ENCODE assay signal across 9 cellular contexts in genomic region chr16:67653131-67654068, GRCh38. TPM values are rescaled to one million over a fixed set of nuclear protein-coding genes. Genes with fewer than 3 reads are reported as not detected.
A peak's percentile ranks its signal among the peaks of the same experiment; 100 is the strongest.
DNase-seq lines count a peak whose midpoint lies in the region; ATAC-seq and TF ChIP-seq lines count a peak whose summit lies in the region.
"Had no signal": no experiment of that assay in that cellular context is flagged by ENCODE, and none has a peak within 500 bp of the region (broad histone marks: within the 10 kb centered on the region; RNA-seq: fewer than 3 reads in every experiment).

No MANE protein-coding gene starts in this region.

- no peak for TF ChIP-seq POLR2A in testis (IDR thresholded peaks at IDR 0.05)

- peak; percentile 28; the same call in 1 of the 2 replicates for TF ChIP-seq CTCF in PC-3 (conservative IDR thresholded peaks at IDR 0.05; ENCODE audit: low read depth, low read length)
- peak; percentile 32 for TF ChIP-seq CTCF in parathyroid adenoma (IDR thresholded peaks at IDR 0.05)
- TF ChIP-seq CTCF in testis (IDR thresholded peaks at IDR 0.05), result peak in 1 of 3 experiments; percentile 28

- BruUV-seq in PC-3 (replicated peaks; lab: Mats Ljungman, UMichigan), result no TSS peak

- H2AFZ ChIP-seq in PC-3 (ENCODE audit: low read length) (0 out of 2 replicates have a peak overlapping the region, but pooled peaks have one; percentile 13), parathyroid adenoma (peak overlapping the region; percentile 81)

- no peaks in the 10 kb centered on the region for H3F3A ChIP-seq in PC-3 (ENCODE audit: low read length, unreplicated experiment)

- intact Hi-C loops in PC-3 (cut with micrococcal nuclease), result no loop called here
- intact Hi-C loops in testis (cut with DNase I; ENCODE audit: low total_unique reads), result no loop called here

- H3K9me2 ChIP-seq in PC-3 (replicated peaks; ENCODE audit: low read length), result no peaks in the 10 kb centered on the region

- no peaks in the 10 kb centered on the region for H3K9me3 ChIP-seq in PC-3 (ENCODE audit: low read length)
- H3K9me3 ChIP-seq in esophagus (ENCODE audit: control insufficient read depth in 2 of 2, insufficient read depth in 1 of 2, low read depth in 1 of 2, low read length in 1 of 2), result peaks cover 0 to 4% of the 10 kb centered on the region in 2 donors
- no peaks in the 10 kb centered on the region for H3K9me3 ChIP-seq in parathyroid adenoma (ENCODE audit: control insufficient read depth, low read length)
- no peaks in the 10 kb centered on the region for H3K9me3 ChIP-seq in testis

- DNase-seq in D341Med (ENCODE audit: low spot score) (peak; percentile 84), PC-3 (no peak), NCI-H446 treated with DMSO at 0.1 percent for 48 hours (lab: John Stamatoyannopoulos, UW) (no peak), testis (no peak), NCI-H345 treated with DMSO at 0.1 percent for 48 hours (lab: John Stamatoyannopoulos, UW; ENCODE audit: unreplicated experiment) (no peak)
- DNase-seq: small intestine had no signal

- H4K20me1 ChIP-seq in PC-3 (ENCODE audit: low read length), result no peaks in the 10 kb centered on the region

- no peak overlapping the region for H3K9ac ChIP-seq in PC-3 (ENCODE audit: low read length)
- peak overlapping the region; percentile 35 for H3K9ac ChIP-seq in parathyroid adenoma

- CTCF ChIA-PET in PC-3 (lab: Charles Lee), result interaction anchor here (0.5 to 0.6 kb wide), 2 partner anchors 91 to 148 kb away, joined by 3 to 4 read pairs; partner anchors contain the start of gene CTCF

- H3K27me3 ChIP-seq in PC-3 (ENCODE audit: low read length) (no peaks in the 10 kb centered on the region), esophagus (ENCODE audit: control insufficient read depth in 1 of 2, insufficient read depth in 2 of 2, low read length in 2 of 2) (peaks cover 0 to 14% of the 10 kb centered on the region in 2 donors), parathyroid adenoma (ENCODE audit: control insufficient read depth, insufficient read depth, low read length) (peaks cover 5% of the 10 kb centered on the region), testis (no peaks in the 10 kb centered on the region)

- 15 to 20% methylated on average over 57 to 79 of the region's 79 CpGs for WGBS in esophagus, 2 donors
- 1 to 18% methylated on average over 23 to 47 of the region's 79 CpGs for WGBS in testis, 2 donors

- no peaks in the 10 kb centered on the region for H3K36me3 ChIP-seq in PC-3 (ENCODE audit: low read depth, low read length)
- H3K36me3 ChIP-seq in esophagus (ENCODE audit: control insufficient read depth in 2 of 2, insufficient read depth in 2 of 2, low read length in 1 of 2), result peaks cover 0 to 11% of the 10 kb centered on the region in 2 donors
- no peaks in the 10 kb centered on the region for H3K36me3 ChIP-seq in parathyroid adenoma (ENCODE audit: control insufficient read depth, insufficient read depth, low read length)
- no peaks in the 10 kb centered on the region for H3K36me3 ChIP-seq in testis (ENCODE audit: low read depth, missing control alignments)

- peak overlapping the region; percentile 91 for H3K4me2 ChIP-seq in PC-3 (ENCODE audit: low read length)
- peak overlapping the region; percentile 42 for H3K4me2 ChIP-seq in parathyroid adenoma (ENCODE audit: low read length)

- H3K4me1 ChIP-seq in PC-3 (ENCODE audit: insufficient read depth, low read length) (no peaks in the 10 kb centered on the region; the same call in 1 of the 2 replicates), esophagus (ENCODE audit: control insufficient read depth in 2 of 2, insufficient read depth in 2 of 2, low read length in 1 of 2) (peaks cover 7 to 18% of the 10 kb centered on the region in 2 donors), parathyroid adenoma (no peaks in the 10 kb centered on the region), testis (peaks cover 7% of the 10 kb centered on the region)

- peak overlapping the region; percentile 68 for H3K4me3 ChIP-seq in PC-3 (ENCODE audit: low read length)
- peak overlapping the region; percentile 23 to 35 for H3K4me3 ChIP-seq in esophagus (ENCODE audit: low read depth in 1 of 2, low read length in 2 of 2)
- peak overlapping the region; percentile 16 for H3K4me3 ChIP-seq in parathyroid adenoma (ENCODE audit: low read depth, low read length)
- H3K4me3 ChIP-seq in testis, result peak overlapping the region in 1 of 2 donors; percentile 44

- POLR2A ChIA-PET in PC-3 (lab: Charles Lee; ENCODE audit: unreplicated experiment), result no interaction called here

- ATAC-seq in PC-3 (peak; percentile 56), GM19023 (IDR thresholded peaks at IDR 0.05; ENCODE audit: unreplicated experiment) (no peak)

- no peak overlapping the region for H3K27ac ChIP-seq in PC-3 (ENCODE audit: low read length)
- no peak overlapping the region for H3K27ac ChIP-seq in esophagus (ENCODE audit: low read depth in 2 of 2, low read length in 1 of 2)
- no peak overlapping the region for H3K27ac ChIP-seq in parathyroid adenoma
- no peak overlapping the region for H3K27ac ChIP-seq in testis

- H3K79me2 ChIP-seq in PC-3 (ENCODE audit: low read length), result no peaks in the 10 kb centered on the region
- no peaks in the 10 kb centered on the region for H3K79me2 ChIP-seq in parathyroid adenoma

RNA-seq across cellular contexts. Expression of gene ACD, which starts 6.7 kb away (rescaled TPM):
- total RNA-seq in PC-3 (2014; rRNA removed) (26.3 and 31.7 TPM in 2 replicates), testis (10 to 100 TPM; 44.7 to 48.3 TPM)
- polyA plus RNA-seq in esophagus (10 to 100 TPM in 1 of 2 donors, 1 to 10 TPM in 1; 6.7 to 10.3 TPM), testis (ENCODE audit: insufficient read depth, low read depth, low replicate concordance) (40.3 TPM)

RNA-seq across cellular contexts. Expression of gene PARD6A, which starts 7.4 kb away (rescaled TPM):
- total RNA-seq in PC-3 (2014; rRNA removed), result 15.1 and 16.4 TPM in 2 replicates
- 1 to 10 TPM; 1.2 to 1.7 TPM for polyA plus RNA-seq in esophagus
- total RNA-seq in testis, result 10 to 100 TPM; 30.0 to 80.1 TPM
- polyA plus RNA-seq in testis (ENCODE audit: insufficient read depth, low read depth, low replicate concordance), result 35.4 TPM

RNA-seq across cellular contexts. Expression of gene CARMIL2, which starts 8.5 kb away (rescaled TPM):
- total RNA-seq in PC-3 (2014; rRNA removed), result 0.33 and 0.40 TPM in 2 replicates
- polyA plus RNA-seq in esophagus, result 1 to 10 TPM; 1.2 to 4.3 TPM
- 1 to 10 TPM; 5.6 to 7.9 TPM for total RNA-seq in testis
- polyA plus RNA-seq in testis (ENCODE audit: insufficient read depth, low read depth, low replicate concordance), result 3.1 TPM

RNA-seq across cellular contexts. Expression of gene ENKD1, which starts 13.2 kb away (rescaled TPM):
- total RNA-seq in PC-3 (2014; rRNA removed) (12.0 and 19.4 TPM in 2 replicates), testis (10 to 100 TPM; 37.7 to 47.5 TPM)
- polyA plus RNA-seq in esophagus (10 to 100 TPM; 10.6 to 16.0 TPM), testis (ENCODE audit: insufficient read depth, low read depth, low replicate concordance) (53.3 TPM)

RNA-seq across cellular contexts. Expression of gene C16orf86, which starts 13.2 kb away (rescaled TPM):
- not detected in 2 replicates for total RNA-seq in PC-3 (2014; rRNA removed)
- 1 to 10 TPM; 1.8 to 2.0 TPM for polyA plus RNA-seq in esophagus
- total RNA-seq in testis, result 10 to 100 TPM; 38.7 to 43.4 TPM
- polyA plus RNA-seq in testis (ENCODE audit: insufficient read depth, low read depth, low replicate concordance), result 77.9 TPM
